In the genomic region with DNA sequence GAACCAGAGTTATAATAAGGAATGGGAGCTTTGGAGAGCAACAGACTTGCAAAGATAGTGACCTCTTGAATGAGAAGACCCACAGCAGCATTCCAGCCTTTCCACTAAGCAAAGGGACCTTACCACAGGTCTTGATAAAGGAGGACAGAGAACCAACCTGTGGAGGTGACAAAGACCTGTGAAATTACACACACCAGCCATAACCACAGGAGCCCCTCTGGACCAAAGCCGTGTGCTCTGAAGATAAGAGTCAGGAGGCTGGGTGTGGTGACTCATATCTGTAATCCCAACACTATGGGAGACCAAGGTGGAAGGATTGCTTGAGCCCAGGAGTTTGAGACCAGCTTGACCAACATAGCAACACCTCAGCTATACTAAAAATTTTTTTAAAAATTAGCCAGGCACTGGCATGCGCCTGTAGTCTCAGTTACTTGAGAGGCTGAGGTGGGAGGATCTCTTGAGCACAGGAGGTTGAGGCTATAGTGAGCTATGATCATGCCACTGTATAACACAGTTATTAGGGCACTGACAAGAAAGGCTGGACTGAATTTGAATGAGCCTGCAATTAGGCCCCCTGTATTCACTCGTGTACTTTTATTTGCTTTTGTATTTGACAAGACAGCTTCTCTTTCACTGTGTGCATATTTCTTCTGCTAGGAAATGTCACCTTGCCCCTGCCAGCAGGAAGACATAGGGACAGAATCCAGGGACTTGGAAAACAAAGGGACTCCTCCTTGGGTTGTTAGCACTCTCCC, we compare ENCODE assay signal across 26 cellular contexts. TPM values are rescaled to one million over a fixed set of nuclear protein-coding genes. Genes with fewer than 3 reads are reported as not detected.
DNase-seq lines count a peak whose midpoint lies in the region; ATAC-seq and TF ChIP-seq lines count a peak whose summit lies in the region.
"Had no signal": no experiment of that assay in that cellular context is flagged by ENCODE, and none has a peak within 500 bp of the region (broad histone marks: within the 10 kb centered on the region; RNA-seq: fewer than 3 reads in every experiment).

No MANE protein-coding gene starts in this region.

- H3K36me3 ChIP-seq in Karpas-422 (ENCODE audit: insufficient read depth, low read length) (no peaks in the 10 kb centered on the region), PC-9 (ENCODE audit: low read depth) (no peaks in the 10 kb centered on the region)
- H3K36me3 ChIP-seq: BLaER1, breast epithelium, vagina had no signal

- CTCF ChIA-PET in PC-9 (lab: Charles Lee): interaction anchor here (0.6 kb wide), 1 partner anchor 10 kb away, joined by 4 read pairs; no protein-coding TSS in a partner anchor
- CTCF ChIA-PET in activated CD4-positive, alpha-beta memory T cell treated with anti-CD3 and anti-CD28 coated beads for 36 hours (lab: Charles Lee): no interaction called here

- H4K20me1 ChIP-seq in Karpas-422 (ENCODE audit: insufficient read depth, low read depth, low read length) (no peaks in the 10 kb centered on the region), PC-9 (ENCODE audit: insufficient read depth) (no peaks in the 10 kb centered on the region)
- H4K20me1 ChIP-seq: BLaER1 had no signal

- H3K9me3 ChIP-seq in Karpas-422 (ENCODE audit: low read length) (no peaks in the 10 kb centered on the region), PC-9 (ENCODE audit: insufficient read depth, low read depth) (no peaks in the 10 kb centered on the region)
- H3K9me3 ChIP-seq: BLaER1, breast epithelium, Caco-2, vagina had no signal

- H3K4me2 ChIP-seq in Karpas-422 (ENCODE audit: low read depth, low read length, poor library complexity, severe bottlenecking): peak overlapping the region; percentile 43
- H3K4me2 ChIP-seq in PC-9: no peak overlapping the region
- H3K4me2 ChIP-seq: BLaER1, smooth muscle cell had no signal

- H3K79me2 ChIP-seq in Karpas-422 (ENCODE audit: low read length): no peaks in the 10 kb centered on the region
- no peaks in the 10 kb centered on the region for H3K79me2 ChIP-seq in PC-9 (ENCODE audit: low read depth)

- no peaks in the 10 kb centered on the region for H3K36me3 Mint-ChIP-seq in activated CD4-positive, alpha-beta memory T cell treated with anti-CD3 and anti-CD28 coated beads for 36 hours
- H3K36me3 Mint-ChIP-seq: naive B cell; stimulated activated effector memory CD8-positive, alpha-beta T cell treated with anti-CD3 and anti-CD28 coated beads, Interleukin-12 subunit alpha, Interleukin-12 subunit beta, amount 100 ng/mL, for 72 hours had no signal

- H3F3A ChIP-seq in PC-9 (ENCODE audit: insufficient read depth, low read depth): peaks cover 8% of the 10 kb centered on the region

- peaks cover 19% of the 10 kb centered on the region for H3K4me1 ChIP-seq in Karpas-422 (ENCODE audit: low read length)
- H3K4me1 ChIP-seq in PC-9 (replicated peaks; ENCODE audit: insufficient read depth): peaks cover 32% of the 10 kb centered on the region
- H3K4me1 ChIP-seq in foreskin keratinocyte: no peaks in the 10 kb centered on the region
- H3K4me1 ChIP-seq: BLaER1, breast epithelium had no signal

- no peaks in the 10 kb centered on the region for H3K27me3 Mint-ChIP-seq in activated CD4-positive, alpha-beta memory T cell treated with anti-CD3 and anti-CD28 coated beads for 36 hours

- H3K27ac ChIP-seq in Karpas-422 (ENCODE audit: low read length) (no peak overlapping the region), PC-9 (no peak overlapping the region), foreskin keratinocyte (no peak overlapping the region)
- H3K27ac ChIP-seq: BLaER1, vagina had no signal

- H3K4me3 ChIP-seq in Karpas-422 (ENCODE audit: low read length): no peak overlapping the region; the same call in 1 of the 2 replicates
- no peak overlapping the region for H3K4me3 ChIP-seq in PC-9
- H3K4me3 ChIP-seq: BLaER1, breast epithelium, smooth muscle cell, vagina had no signal

- intact Hi-C loops in PC-9 (cut with micrococcal nuclease; ENCODE audit: unreplicated experiment): no loop called here
- intact Hi-C loops in activated CD4-positive, alpha-beta memory T cell treated with anti-CD3 and anti-CD28 coated beads for 36 hours (cut with micrococcal nuclease): no loop called here

- POLR2A ChIA-PET in PC-9 (lab: Charles Lee; ENCODE audit: unreplicated experiment): interaction anchor here (0.7 kb wide), 1 partner anchor 42 kb away, joined by 6 read pairs; no protein-coding TSS in a partner anchor
- POLR2A ChIA-PET in activated CD4-positive, alpha-beta memory T cell treated with anti-CD3 and anti-CD28 coated beads for 36 hours (lab: Charles Lee): no interaction called here

- no peaks in the 10 kb centered on the region for H3K4me1 Mint-ChIP-seq in activated CD4-positive, alpha-beta memory T cell treated with anti-CD3 and anti-CD28 coated beads for 36 hours (ENCODE audit: low read depth)
- H3K4me1 Mint-ChIP-seq: stimulated activated effector memory CD8-positive, alpha-beta T cell treated with anti-CD3 and anti-CD28 coated beads, Interleukin-12 subunit alpha, Interleukin-12 subunit beta, amount 100 ng/mL, for 72 hours had no signal

- H3K27me3 ChIP-seq in Karpas-422 (ENCODE audit: low read length) (no peaks in the 10 kb centered on the region), PC-9 (ENCODE audit: insufficient read depth, low read depth) (no peaks in the 10 kb centered on the region), foreskin keratinocyte (peaks cover 10% of the 10 kb centered on the region)
- H3K27me3 ChIP-seq: BLaER1, breast epithelium, vagina had no signal

- TF ChIP-seq CTCF in PC-9 (conservative IDR thresholded peaks at IDR 0.05): no peak
- TF ChIP-seq CTCF in foreskin keratinocyte (conservative IDR thresholded peaks at IDR 0.05): no peak

- H3K9me2 ChIP-seq in Karpas-422 (replicated peaks; ENCODE audit: insufficient read depth, low read length) (no peaks in the 10 kb centered on the region), PC-9 (ENCODE audit: insufficient read depth) (no peaks in the 10 kb centered on the region)

- H3K27ac Mint-ChIP-seq in activated CD4-positive, alpha-beta memory T cell treated with anti-CD3 and anti-CD28 coated beads for 36 hours: no peak overlapping the region
- H3K27ac Mint-ChIP-seq: H9; naive B cell; stimulated activated effector memory CD8-positive, alpha-beta T cell treated with anti-CD3 and anti-CD28 coated beads, Interleukin-12 subunit alpha, Interleukin-12 subunit beta, amount 100 ng/mL, for 72 hours had no signal

- no peak overlapping the region for H3K4me3 Mint-ChIP-seq in activated CD4-positive, alpha-beta memory T cell treated with anti-CD3 and anti-CD28 coated beads for 36 hours
- H3K4me3 Mint-ChIP-seq: H9; naive B cell; stimulated activated effector memory CD8-positive, alpha-beta T cell treated with anti-CD3 and anti-CD28 coated beads, Interleukin-12 subunit alpha, Interleukin-12 subunit beta, amount 100 ng/mL, for 72 hours had no signal

- no peak overlapping the region for H3K9ac ChIP-seq in Karpas-422 (ENCODE audit: low read length)
- H3K9ac ChIP-seq: BLaER1 had no signal

- H3K9me3 Mint-ChIP-seq in activated CD4-positive, alpha-beta memory T cell treated with anti-CD3 and anti-CD28 coated beads for 36 hours: no peaks in the 10 kb centered on the region
- H3K9me3 Mint-ChIP-seq: H9; naive B cell; stimulated activated effector memory CD8-positive, alpha-beta T cell treated with anti-CD3 and anti-CD28 coated beads, Interleukin-12 subunit alpha, Interleukin-12 subunit beta, amount 100 ng/mL, for 72 hours had no signal

- peak; percentile 50 for ATAC-seq in foreskin keratinocyte
- ATAC-seq: esophagus mucosa; left lobe of liver; stimulated activated effector memory CD8-positive, alpha-beta T cell treated with anti-CD3 and anti-CD28 coated beads, Interleukin-12 subunit alpha, Interleukin-12 subunit beta, amount 100 ng/mL, for 72 hours had no signal

- no peak overlapping the region for H2AFZ ChIP-seq in Karpas-422 (ENCODE audit: low read length)
- H2AFZ ChIP-seq in PC-9: no peak overlapping the region

- DNase-seq in COLO668 (lab: John Stamatoyannopoulos, UW; ENCODE audit: unreplicated experiment): peak; percentile 55
- peak; percentile 37 for DNase-seq in Karpas-422
- DNase-seq in PC-9: peak; percentile 44 to 69
- no peak for DNase-seq in foreskin keratinocyte
- DNase-seq in activated CD4-positive, alpha-beta memory T cell treated with anti-CD3 and anti-CD28 coated beads for 36 hours: no peak
- no peak for DNase-seq in OCI-M2 (lab: John Stamatoyannopoulos, UW; ENCODE audit: unreplicated experiment)
- no peak for DNase-seq in stimulated activated naive CD4-positive, alpha-beta T cell treated with Interleukin-2 at 50 U/mL for 16 hours (lab: John Stamatoyannopoulos, UW)
- DNase-seq in NOMO-1 treated with dmso at 0.1 percent for 144 hours (lab: John Stamatoyannopoulos, UW; ENCODE audit: unreplicated experiment): no peak
- DNase-seq: ACHN; activated T-cell treated with anti-CD3 and anti-CD28 coated beads, Interleukin-2, amount 50 U/mL, for 1 hour; Caco-2; effector memory CD4-positive, alpha-beta T cell; foreskin melanocyte; H9; naive B cell; NCI-H2081 treated with DMSO at 0.1 percent for 48 hours; nucleus accumbens; Right ventricle myocardium superior; SW 1271 had no signal

- BruUV-seq in PC-9 (replicated peaks; lab: Mats Ljungman, UMichigan): no TSS peak

RNA-seq across cellular contexts. Expression of a gene that starts 4.2 kb away (rescaled TPM):
- total RNA-seq in Karpas-422 (2014; rRNA removed; shearing (Covaris generic); ENCODE audit: low replicate concordance): 18.8 and 42.3 TPM in 2 replicates
- total RNA-seq in PC-9 (2021) (2.2 and 4.3 TPM in 2 replicates), foreskin keratinocyte (1.9 and 2.5 TPM in 2 replicates)
- polyA plus RNA-seq in foreskin keratinocyte: 1.1 and 1.3 TPM in 2 replicates
- total RNA-seq in activated CD4-positive, alpha-beta memory T cell treated with anti-CD3 and anti-CD28 coated beads for 36 hours: 1 to 10 TPM; 7.6 to 8.8 TPM
- total RNA-seq: H9 had no signal
- polyA plus RNA-seq: smooth muscle cell had no signal

Comparison
In these comparisons a context has a peak if more than half of its experiments do, and no peak if none do; other contexts are left out.
1. DNase-seq: peak in COLO668 (single experiment), Karpas-422 (single experiment) and PC-9 (2 of 2); none in foreskin keratinocyte (0 of 2), activated CD4-positive, alpha-beta memory T cell treated with anti-CD3 and anti-CD28 coated beads for 36 hours (single experiment), OCI-M2 (single experiment), stimulated activated naive CD4-positive, alpha-beta T cell treated with Interleukin-2 at 50 U/mL for 16 hours (single experiment) and NOMO-1 treated with dmso at 0.1 percent for 144 hours (single experiment).